ENCODE assay signal across 8 cellular contexts in genomic region chr6:98833101-98834059, GRCh38. TPM values are rescaled to one million over a fixed set of nuclear protein-coding genes. Genes with fewer than 3 reads are reported as not detected.
DNase-seq lines count a peak whose midpoint lies in the region; ATAC-seq and TF ChIP-seq lines count a peak whose summit lies in the region.

No MANE protein-coding gene starts in this region.

- H3K27me3 ChIP-seq in CD8-positive, alpha-beta memory T cell (ENCODE audit: insufficient read depth, low read length, poor library complexity, severe bottlenecking), result peaks cover 46% of the 10 kb centered on the region
- H3K27me3 ChIP-seq in body of pancreas (peaks cover 0 to 60% of the 10 kb centered on the region in 2 donors), skeletal muscle satellite cell (ENCODE audit: control insufficient read depth, insufficient read depth, low read length) (peaks cover 86% of the 10 kb centered on the region)

- TF ChIP-seq POLR2A in body of pancreas (IDR thresholded peaks at IDR 0.05), result no peak

- H3K27ac Mint-ChIP-seq in CD8-positive, alpha-beta memory T cell, result peak overlapping the region in 4 of 8 donors; percentile 13 to 81 (median 60)

- H3K36me3 Mint-ChIP-seq in CD8-positive, alpha-beta memory T cell, result peaks cover 0 to 2% (median 0%) of the 10 kb centered on the region in 3 donors

- H3K4me1 Mint-ChIP-seq in CD8-positive, alpha-beta memory T cell, result peaks cover 46 to 62% (median 59%) of the 10 kb centered on the region in 3 donors

- POLR2A ChIA-PET in CD8-positive, alpha-beta memory T cell (lab: Charles Lee), result interaction anchor here (0.6 kb wide), 1 partner anchor 132 kb away, joined by 4 read pairs; no protein-coding TSS in a partner anchor

- peak in 1 of 5 donors; percentile 32 for DNase-seq in CD8-positive, alpha-beta memory T cell
- peak; percentile 8 for DNase-seq in H4 (ENCODE audit: low spot score)
- DNase-seq in NCI-H748 treated with DMSO at 0.1 percent for 48 hours (lab: John Stamatoyannopoulos, UW), result peak; percentile 65
- DNase-seq in body of pancreas, result peak in 2 of 4 donors; percentile 25 to 43
- DNase-seq in islet precursor cell, result peak; percentile 83

- H3K9me3 Mint-ChIP-seq in CD8-positive, alpha-beta memory T cell, result peaks cover 0 to 15% (median 3%) of the 10 kb centered on the region in 5 donors

- H3K36me3 ChIP-seq in CD8-positive, alpha-beta memory T cell (ENCODE audit: insufficient read depth, low read length), result no peaks in the 10 kb centered on the region
- H3K36me3 ChIP-seq in body of pancreas (replicated peaks in 1 of 2; ENCODE audit: insufficient read depth in 1 of 2, low read depth in 2 of 2) (no peaks in the 10 kb centered on the region), skeletal muscle satellite cell (ENCODE audit: insufficient read depth, low read length) (no peaks in the 10 kb centered on the region)

- H3K9ac ChIP-seq in skeletal muscle satellite cell (ENCODE audit: low read depth, low read length), result peak overlapping the region; percentile 14

- H3K4me3 Mint-ChIP-seq in CD8-positive, alpha-beta memory T cell, result peak overlapping the region; percentile 83 to 94 (median 90)

- peaks cover 73 to 91% of the 10 kb centered on the region in 2 donors for H3K27me3 Mint-ChIP-seq in CD8-positive, alpha-beta memory T cell

- no peaks in the 10 kb centered on the region for H3K9me3 ChIP-seq in CD8-positive, alpha-beta memory T cell (ENCODE audit: low read length)
- H3K9me3 ChIP-seq in body of pancreas, result no peaks in the 10 kb centered on the region
- no peaks in the 10 kb centered on the region for H3K9me3 ChIP-seq in skeletal muscle satellite cell (replicated peaks; ENCODE audit: low read length)

- no peak overlapping the region for H3K27ac ChIP-seq in CD8-positive, alpha-beta memory T cell (ENCODE audit: low read depth, low read length)
- H3K27ac ChIP-seq in body of pancreas, result no peak overlapping the region

- 0% methylated on average over 24 to 65 of the region's 66 CpGs for WGBS in body of pancreas, 2 donors

- peak; percentile 43 for ATAC-seq in body of pancreas
- no peak for ATAC-seq in HG03520 (IDR thresholded peaks at IDR 0.05; ENCODE audit: unreplicated experiment)
- ATAC-seq in GM18520 (IDR thresholded peaks at IDR 0.05; ENCODE audit: unreplicated experiment), result no peak

- CTCF ChIA-PET in CD8-positive, alpha-beta memory T cell (lab: Charles Lee), result no interaction called here

- peak overlapping the region; percentile 85 for H3K4me2 ChIP-seq in skeletal muscle satellite cell (ENCODE audit: low read length)

- peak overlapping the region; percentile 57 for H3K4me3 ChIP-seq in CD8-positive, alpha-beta memory T cell (ENCODE audit: low read length)
- peak overlapping the region; percentile 17 to 29 for H3K4me3 ChIP-seq in body of pancreas
- peak overlapping the region; percentile 65 for H3K4me3 ChIP-seq in skeletal muscle satellite cell (ENCODE audit: low read length)

- TF ChIP-seq CTCF in body of pancreas (IDR thresholded peaks at IDR 0.05), result no peak

- peaks cover 31% of the 10 kb centered on the region for H3K4me1 ChIP-seq in CD8-positive, alpha-beta memory T cell (ENCODE audit: insufficient read depth, low read length)
- H3K4me1 ChIP-seq in body of pancreas (peaks cover 50% of the 10 kb centered on the region), skeletal muscle satellite cell (ENCODE audit: control insufficient read depth, insufficient read depth, low read length) (peaks cover 31% of the 10 kb centered on the region)

- intact Hi-C loops in body of pancreas (cut with DNase I), result no loop called here

RNA-seq across cellular contexts. Expression of gene POU3F2, which starts 1.0 kb away (rescaled TPM):
- not detected for total RNA-seq in CD8-positive, alpha-beta memory T cell
- polyA plus RNA-seq in CD8-positive, alpha-beta memory T cell, result not detected
- total RNA-seq in H4 (2014; rRNA removed; shearing (Covaris generic)), result 0.10 and 0.14 TPM in 2 replicates
- total RNA-seq in body of pancreas, result not detected
- under 0.01 TPM in 1 of 2 replicates, not detected in the other for total RNA-seq in skeletal muscle satellite cell (2012; rRNA removed)
